ENCODE assay signal across 10 cellular contexts in the genomic region with DNA sequence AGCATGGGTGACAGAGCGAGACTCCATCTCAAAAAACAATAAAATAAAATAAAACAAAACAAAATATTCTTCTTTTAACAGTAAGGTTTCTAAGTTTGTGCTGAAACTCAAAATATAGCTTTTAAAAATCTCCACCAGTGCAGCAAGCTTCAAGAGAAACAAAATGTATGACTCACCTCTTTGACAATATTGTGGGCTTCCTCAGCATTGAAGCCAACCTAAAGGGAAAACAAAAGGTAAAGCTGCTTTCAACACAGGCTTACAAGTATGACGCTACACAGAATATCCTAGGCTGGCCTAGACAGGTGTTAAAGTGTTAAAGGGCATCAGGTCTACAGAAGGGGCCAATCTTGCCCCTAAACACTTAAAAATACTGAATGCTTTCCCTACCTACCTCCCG. TPM values are rescaled to one million over a fixed set of nuclear protein-coding genes. Genes with fewer than 3 reads are reported as not detected.
DNase-seq lines count a peak whose midpoint lies in the region; ATAC-seq, FAIRE-seq and TF ChIP-seq lines count a peak whose summit lies in the region.
"Had no signal": no experiment of that assay in that cellular context is flagged by ENCODE, and none has a peak within 500 bp of the region (broad histone marks: within the 10 kb centered on the region; RNA-seq: fewer than 3 reads in every experiment).

No MANE protein-coding gene starts in this region.

- in situ Hi-C loops in G401 (cut with HindIII; ENCODE audit: low sequenced_read_pairs) = no loop called here

- H4K91ac ChIP-seq in H1 (replicated peaks; ENCODE audit: insufficient read length, low read length) = no peak overlapping the region

- ATAC-seq in RWPE2 (ENCODE audit: low read depth) (peak; percentile 67), HG03442 (IDR thresholded peaks at IDR 0.05; ENCODE audit: unreplicated experiment) (no peak), body of pancreas (no peak)

- H4K8ac ChIP-seq in H1 (ENCODE audit: extremely low read depth, insufficient read depth, low read length) = no peak overlapping the region

- CTCF ChIA-PET in H1 (lab: Charles Lee; ENCODE audit: partially characterized antibody) = no interaction called here

- no peak overlapping the region for H2BK12ac ChIP-seq in H1 (ENCODE audit: low read depth, low read length)

- H3K4me3 ChIP-seq in RWPE2 (ENCODE audit: severe bottlenecking) (no peak overlapping the region), H1 (ENCODE audit: extremely low read depth in 1 of 4, insufficient read depth in 2 of 4, low read depth in 3 of 4, low read length in 4 of 4) (peak overlapping the region in 1 of 4 experiments; percentile 66; a peak in 1 of 8 replicates), ovary (peak overlapping the region; percentile 75), body of pancreas (no peak overlapping the region)

- H3K4me2 ChIP-seq in H1 (ENCODE audit: insufficient read depth in 1 of 2, low read depth in 2 of 2, low read length in 2 of 2) = peak overlapping the region in 1 of 2 experiments; percentile 53; a peak in 1 of 4 replicates

- no peaks in the 10 kb centered on the region for H3K79me1 ChIP-seq in H1 (ENCODE audit: low read depth, low read length)

- no peak overlapping the region for H3K56ac ChIP-seq in H1 (replicated peaks; ENCODE audit: insufficient read length, low read depth, low read length)

- no peak overlapping the region for H2BK20ac ChIP-seq in H1 (ENCODE audit: low read length)

- TF ChIP-seq CTCF in RWPE2 (IDR thresholded peaks at IDR 0.05; ENCODE audit: poor library complexity, severe bottlenecking) (no peak), H1 (IDR thresholded peaks at IDR 0.05; ENCODE audit: control extremely low read depth in 1 of 3, insufficient read depth in 1 of 3, low read depth in 1 of 3, low read length in 3 of 3) (no peak), ovary (IDR thresholded peaks at IDR 0.05) (no peak), body of pancreas (IDR thresholded peaks at IDR 0.05) (no peak)

- H3K79me2 ChIP-seq in H1 (ENCODE audit: control insufficient read depth in 1 of 2, insufficient read depth in 2 of 2, low read length in 2 of 2) = no peaks in the 10 kb centered on the region

- H2AFZ ChIP-seq in H1 (ENCODE audit: low read length) = no peak overlapping the region

- H3K23ac ChIP-seq in H1 (ENCODE audit: insufficient read length) = no peak overlapping the region

- H2BK5ac ChIP-seq in H1 (ENCODE audit: low read depth, low read length) = no peak overlapping the region

- H3K9me3 ChIP-seq in RWPE2 (ENCODE audit: severe bottlenecking) (no peaks in the 10 kb centered on the region), H1 (ENCODE audit: insufficient read depth in 2 of 2, low read depth in 1 of 2, low read length in 1 of 2) (no peaks in the 10 kb centered on the region), ovary (no peaks in the 10 kb centered on the region), body of pancreas (no peaks in the 10 kb centered on the region)
- H3K9me3 ChIP-seq: neutrophil had no signal

- TF ChIP-seq POLR2A in H1 (IDR thresholded peaks at IDR 0.05; ENCODE audit: control extremely low read depth in 1 of 2, low read depth in 2 of 2, low read length in 2 of 2) = no peak
- no peak for TF ChIP-seq POLR2A in ovary (IDR thresholded peaks at IDR 0.05)
- no peak for TF ChIP-seq POLR2A in body of pancreas (IDR thresholded peaks at IDR 0.05)

- H2AK5ac ChIP-seq in H1 (ENCODE audit: low read depth, low read length) = no peak overlapping the region

- H3K4me1 ChIP-seq in RWPE2 (ENCODE audit: insufficient read depth, poor library complexity, severe bottlenecking) (no peaks in the 10 kb centered on the region), H1 (replicated peaks in 1 of 4; ENCODE audit: control insufficient read depth in 3 of 4, insufficient read depth in 4 of 4, low read length in 3 of 4) (no peaks in the 10 kb centered on the region), ovary (ENCODE audit: insufficient read depth) (no peaks in the 10 kb centered on the region), body of pancreas (peaks cover 5% of the 10 kb centered on the region)

- H2BK15ac ChIP-seq in H1 (ENCODE audit: low read length) = no peak overlapping the region

- peak; percentile 68 for FAIRE-seq in H1 (lab: Jason Lieb, UNC)

- TF ChIP-seq RAD21 in H1 (IDR thresholded peaks at IDR 0.05 in 1 of 2, conservative IDR thresholded peaks at IDR 0.05 in 1 of 2; ENCODE audit: low read depth in 2 of 2, low read length in 2 of 2) = no peak

- TF ChIP-seq EP300 in H1 (IDR thresholded peaks at IDR 0.05; ENCODE audit: borderline replicate concordance in 1 of 2, low read depth in 2 of 2, low read length in 2 of 2) (no peak), ovary (IDR thresholded peaks at IDR 0.05) (no peak)

- H3K23me2 ChIP-seq in H1 (ENCODE audit: low read depth, low read length) = peaks cover 2% of the 10 kb centered on the region; the same call in 1 of the 2 replicates

- no peak overlapping the region for H3K9ac ChIP-seq in H1 (replicated peaks in 1 of 4; ENCODE audit: extremely low read depth in 1 of 4, low read depth in 3 of 4, low read length in 3 of 4)

- POLR2A ChIA-PET in H1 (lab: Charles Lee; ENCODE audit: partially characterized antibody) = no interaction called here

- H3K36me3 ChIP-seq in RWPE2 (ENCODE audit: low read depth) = no peaks in the 10 kb centered on the region
- H3K36me3 ChIP-seq in H1 (ENCODE audit: control insufficient read depth in 2 of 4, insufficient read depth in 4 of 4, low read length in 3 of 4) = no peaks in the 10 kb centered on the region
- no peaks in the 10 kb centered on the region for H3K36me3 ChIP-seq in ovary
- H3K36me3 ChIP-seq in body of pancreas (replicated peaks in 1 of 2; ENCODE audit: insufficient read depth in 1 of 2, low read depth in 2 of 2) = no peaks in the 10 kb centered on the region
- H3K36me3 ChIP-seq: neutrophil had no signal

- H4K20me1 ChIP-seq in H1 (replicated peaks in 1 of 2; ENCODE audit: control insufficient read depth in 1 of 2, insufficient read depth in 2 of 2, low read length in 2 of 2) = no peaks in the 10 kb centered on the region

- no peak overlapping the region for H3K18ac ChIP-seq in H1 (ENCODE audit: extremely low read depth, low read length)

- H3K4ac ChIP-seq in H1 (replicated peaks; ENCODE audit: insufficient read length, low read depth, low read length) = no peak overlapping the region

- H3K27me3 ChIP-seq in RWPE2 (ENCODE audit: insufficient read depth, poor library complexity, severe bottlenecking) (no peaks in the 10 kb centered on the region), H1 (replicated peaks in 1 of 4; ENCODE audit: control insufficient read depth in 3 of 4, extremely low read depth in 1 of 4, insufficient read depth in 3 of 4, low read length in 3 of 4) (no peaks in the 10 kb centered on the region), ovary (no peaks in the 10 kb centered on the region), body of pancreas (no peaks in the 10 kb centered on the region)
- H3K27me3 ChIP-seq: neutrophil had no signal

- WGBS in H1 (ENCODE audit: extremely low coverage in 1 of 2, insufficient coverage in 1 of 2, insufficient read length in 1 of 2, insufficient replicate concordance in 2 of 2, low coverage in 1 of 2, low lambda C conversion rate in 2 of 2, missing lambda C conversion rate in 1 of 2), 2 experiments = 75% methylated on average over 3 of the region's 3 CpGs; no CpG with 5 or more reads in 1 of the 2 experiments
- WGBS in ovary, 3 donors = 68 to 78% (median 75%) methylated on average over 3 of the region's 3 CpGs
- 70 to 85% methylated on average over 3 of the region's 3 CpGs for WGBS in body of pancreas, 2 donors

- no peak overlapping the region for H4K5ac ChIP-seq in H1 (ENCODE audit: insufficient read length, low read depth, low read length)

- no peak overlapping the region for H2BK120ac ChIP-seq in H1 (replicated peaks; ENCODE audit: low read depth, low read length)

- DNase-seq in G401 (ENCODE audit: low spot score) (peak; percentile 15), RWPE2 (ENCODE audit: low spot score) (no peak), H1 (ENCODE audit: low read depth in 1 of 2, low spot score in 2 of 2) (no peak), ovary (no peak), iPS-NIHi11 (ENCODE audit: low spot score) (no peak), body of pancreas (no peak), GOT3 (lab: John Stamatoyannopoulos, UW) (no peak)
- DNase-seq: NCI-H187 had no signal

- intact Hi-C loops in ovary (cut with DNase I) = no loop called here
- intact Hi-C loops in body of pancreas (cut with DNase I) = no loop called here

- H3K27ac ChIP-seq in RWPE2 (ENCODE audit: poor library complexity, severe bottlenecking) (peak overlapping the region; percentile 45), H1 (ENCODE audit: low read depth, low read length) (no peak overlapping the region), ovary (no peak overlapping the region), body of pancreas (no peak overlapping the region)

- no peak overlapping the region for H3K14ac ChIP-seq in H1 (ENCODE audit: insufficient read length)

TF ChIP-seq in H1, 55 proteins besides CTCF, POLR2A, EP300 and RAD21 (continues in another document):
- TF ChIP-seq POU5F1 (IDR thresholded peaks at IDR 0.05; ENCODE audit: low read depth, low read length) = no peak
- no peak for TF ChIP-seq NANOG (IDR thresholded peaks at IDR 0.05; ENCODE audit: insufficient read depth, low read depth, low read length, poor library complexity, severe bottlenecking)
- no peak for TF ChIP-seq SIN3A (conservative IDR thresholded peaks at IDR 0.05 in 1 of 2, IDR thresholded peaks at IDR 0.05 in 1 of 2; ENCODE audit: low read depth in 1 of 2, low read length in 2 of 2)
- no peak for TF ChIP-seq BACH1 (IDR thresholded peaks at IDR 0.05; ENCODE audit: low read length)
- no peak for TF ChIP-seq CHD1 (IDR thresholded peaks at IDR 0.05; ENCODE audit: low read depth, low read length)
- no peak for TF ChIP-seq JUND (IDR thresholded peaks at IDR 0.05; ENCODE audit: low read length)

RNA-seq across cellular contexts. Expression of a gene that starts 1.2 kb away (rescaled TPM):
- not detected in 2 replicates for total RNA-seq in G401 (2014; rRNA removed; shearing (Covaris generic))
- total RNA-seq in H1 (2021; fragmentation: NEBNext Ultra II Directional; extraction: Animal tissue kit (Norgen Biotek cat#: 25700)) = 3.5 and 3.7 TPM in 2 replicates
- 2.0 and 2.3 TPM in 2 replicates for polyA plus RNA-seq in H1 (2011; rRNA removed)
- polyA plus RNA-seq in H1 (2011; cell fraction: cytosol; rRNA removed) = 2.6 TPM
- polyA plus RNA-seq in H1 (2011; cell fraction: nucleus; rRNA removed) = 3.0 TPM
- 2.5 to 3.4 TPM (median 3.2 TPM) in 4 replicates for polyA plus RNA-seq in H1 (2012, experiment 1 of 2)
- 0.91 TPM for polyA plus RNA-seq in H1 (2012, experiment 2 of 2)
- polyA plus RNA-seq in H1 (2013, experiment 1 of 2) = 4.2 TPM
- polyA plus RNA-seq in H1 (2013, experiment 2 of 2) = 4.1 TPM
- 1.8 and 2.0 TPM in 2 replicates for polyA minus RNA-seq in H1 (2011; rRNA and poly(A)+ RNA removed)
- polyA minus RNA-seq in H1 (2011; cell fraction: cytosol; rRNA and poly(A)+ RNA removed) = not detected
- 4.2 TPM for polyA minus RNA-seq in H1 (2011; cell fraction: nucleus; rRNA and poly(A)+ RNA removed)
- total RNA-seq in ovary = 10 to 100 TPM; 20.3 to 32.2 (median 28.0) TPM
- 10 to 100 TPM; 20.0 to 33.3 TPM for polyA plus RNA-seq in ovary
- 10 to 100 TPM in 1 of 2 donors, 1 to 10 TPM in 1; 6.3 to 27.0 TPM for total RNA-seq in body of pancreas
